ENCODE assay signal across 27 cellular contexts in genomic region chrX:151675121-151675746, GRCh38. TPM values are rescaled to one million over a fixed set of nuclear protein-coding genes. Genes with fewer than 3 reads are reported as not detected.
"Had no signal": no experiment of that assay in that cellular context is flagged by ENCODE, and none has a peak within 500 bp of the region (broad histone marks: within the 10 kb centered on the region; RNA-seq: fewer than 3 reads in every experiment).

No MANE protein-coding gene starts in this region.

- H3K9me3 ChIP-seq: heart left ventricle, left ventricle myocardium inferior, lower lobe of right lung, psoas muscle, sigmoid colon, thoracic aorta, transverse colon had no signal

- H3K36me3 Mint-ChIP-seq: immature natural killer cell; memory B cell; stimulated activated naive B cell treated with anti-CD40 and anti-IgM and Interleukin-4, amounts not matched to agents 10 μg/mL and 1 μg/mL and 100 μg/mL, for 72 hours had no signal

- H3K9me3 Mint-ChIP-seq: immature natural killer cell; memory B cell; stimulated activated naive B cell treated with anti-CD40 and anti-IgM and Interleukin-4, amounts not matched to agents 10 μg/mL and 1 μg/mL and 100 μg/mL, for 72 hours; stimulated activated naive CD8-positive, alpha-beta T cell treated with anti-CD3 and anti-CD28 coated beads, Interleukin-15, amount 100 ng/mL, for 72 hours had no signal

- H3K27ac ChIP-seq: dorsolateral prefrontal cortex, heart left ventricle, left ventricle myocardium inferior, lower lobe of right lung, psoas muscle, sigmoid colon, skin epidermis, thoracic aorta, transverse colon had no signal

- H3K36me3 ChIP-seq: heart left ventricle, left ventricle myocardium inferior, lower lobe of right lung, sigmoid colon, thoracic aorta, transverse colon had no signal

- H3K4me3 Mint-ChIP-seq: immature natural killer cell; memory B cell; nephron; stimulated activated naive B cell treated with anti-CD40 and anti-IgM and Interleukin-4, amounts not matched to agents 10 μg/mL and 1 μg/mL and 100 μg/mL, for 72 hours; stimulated activated naive CD8-positive, alpha-beta T cell treated with anti-CD3 and anti-CD28 coated beads, Interleukin-15, amount 100 ng/mL, for 72 hours had no signal

- H3K4me3 ChIP-seq: dorsolateral prefrontal cortex, heart left ventricle, left ventricle myocardium inferior, lower lobe of right lung, psoas muscle, sigmoid colon, skin epidermis, thoracic aorta, transverse colon had no signal

- H3K27ac Mint-ChIP-seq: immature natural killer cell; memory B cell; nephron; stimulated activated naive B cell treated with anti-CD40 and anti-IgM and Interleukin-4, amounts not matched to agents 10 μg/mL and 1 μg/mL and 100 μg/mL, for 72 hours; stimulated activated naive CD8-positive, alpha-beta T cell treated with anti-CD3 and anti-CD28 coated beads, Interleukin-15, amount 100 ng/mL, for 72 hours had no signal

- H3K4me1 ChIP-seq: heart left ventricle, left ventricle myocardium inferior, lower lobe of right lung, psoas muscle, sigmoid colon, transverse colon had no signal

- ATAC-seq: heart left ventricle; left cardiac atrium; lower lobe of right lung; psoas muscle; stimulated activated naive B cell treated with anti-CD40 and anti-IgM and Interleukin-4, amounts not matched to agents 10 μg/mL and 1 μg/mL and 100 μg/mL, for 72 hours; stimulated activated naive CD8-positive, alpha-beta T cell treated with anti-CD3 and anti-CD28 coated beads, Interleukin-15, amount 100 ng/mL, for 72 hours had no signal

- H3K27me3 ChIP-seq: sigmoid colon, transverse colon had no signal

- DNase-seq: cortex of kidney; dorsolateral prefrontal cortex; effector CD8-positive, alpha-beta T cell; foreskin melanocyte; heart left ventricle; hippocampal formation; immature natural killer cell; left cardiac atrium; left ventricle myocardium inferior; lower lobe of right lung; midbrain; psoas muscle; sigmoid colon; stimulated activated CD4-positive, alpha-beta T cell treated with anti-CD3 and anti-CD28 coated beads, Interleukin-2, amount 100 ng/mL, for 24 hours; stimulated activated CD4-positive, alpha-beta T cell treated with anti-CD3 and anti-CD28 coated beads, Interleukin-4, amount 100 ng/mL, for 4 hours; stimulated activated naive B cell treated with anti-CD40 and anti-IgM and Interleukin-4, amounts not matched to agents 10 μg/mL and 1 μg/mL and 100 μg/mL, for 72 hours; stimulated activated naive CD8-positive, alpha-beta T cell treated with anti-CD3 and anti-CD28 coated beads, Interleukin-15, amount 100 ng/mL, for 72 hours; transverse colon had no signal

- H3K4me1 Mint-ChIP-seq: immature natural killer cell; memory B cell; nephron; stimulated activated naive B cell treated with anti-CD40 and anti-IgM and Interleukin-4, amounts not matched to agents 10 μg/mL and 1 μg/mL and 100 μg/mL, for 72 hours; stimulated activated naive CD8-positive, alpha-beta T cell treated with anti-CD3 and anti-CD28 coated beads, Interleukin-15, amount 100 ng/mL, for 72 hours had no signal

RNA-seq across cellular contexts. Expression of gene PRRG3, which starts 20.0 kb away (rescaled TPM):
- polyA plus RNA-seq: immature natural killer cell, keratinocyte had no signal

RNA-seq across cellular contexts. Expression of gene FATE1, which starts 40.6 kb away (rescaled TPM):
- total RNA-seq: left cardiac atrium, left ventricle myocardium inferior, lower lobe of right lung, osteoblast, sigmoid colon, subcutaneous adipose tissue, thoracic aorta, transverse colon, ureter had no signal
- polyA plus RNA-seq: esophagus, immature natural killer cell, keratinocyte had no signal

RNA-seq across cellular contexts. Expression of gene CNGA2, which starts 59.3 kb away (rescaled TPM):
- total RNA-seq: dorsolateral prefrontal cortex, heart left ventricle, left cardiac atrium, left ventricle myocardium inferior, lower lobe of right lung, osteoblast, psoas muscle, sigmoid colon, subcutaneous adipose tissue, thoracic aorta, transverse colon, ureter had no signal
- polyA plus RNA-seq: esophagus, heart left ventricle, immature natural killer cell, keratinocyte, psoas muscle had no signal
